Comparison of ENCODE assay signal across 1 cellular context in genomic region chr12:6322969-6323339, GRCh38.
TF ChIP-seq lines count a peak whose summit lies in the region.

No MANE protein-coding gene starts in this region.

TF ChIP-seq in HepG2, 621 proteins besides CTCF, POLR2A, EP300 and RAD21:
- no peak for TF ChIP-seq ATM (IDR thresholded peaks at IDR 0.05; ENCODE audit: borderline replicate concordance)
- no peak for TF ChIP-seq ZNF747 (CRISPR knock-in tag; IDR thresholded peaks at IDR 0.05; ENCODE audit: borderline replicate concordance)
- no peak for TF ChIP-seq ZFX (CRISPR knock-in tag; IDR thresholded peaks at IDR 0.05; ENCODE audit: low read depth)
- no peak for TF ChIP-seq ARID4A (CRISPR knock-in tag; IDR thresholded peaks at IDR 0.05; ENCODE audit: borderline replicate concordance)
- TF ChIP-seq GRHL1 (CRISPR knock-in tag; conservative IDR thresholded peaks at IDR 0.05) = no peak
- no peak for TF ChIP-seq ZNF652 (CRISPR knock-in tag; IDR thresholded peaks at IDR 0.05; ENCODE audit: borderline replicate concordance, low read depth)
- no peak for TF ChIP-seq JDP2 (CRISPR knock-in tag; IDR thresholded peaks at IDR 0.05; ENCODE audit: borderline replicate concordance)
- TF ChIP-seq ZFP36 (IDR thresholded peaks at IDR 0.05; ENCODE audit: borderline replicate concordance, low read depth, low read length, partially characterized antibody) = no peak
- TF ChIP-seq ZBTB49 (CRISPR knock-in tag; IDR thresholded peaks at IDR 0.05; ENCODE audit: borderline replicate concordance) = no peak
- no peak for TF ChIP-seq PLSCR1 (CRISPR knock-in tag; IDR thresholded peaks at IDR 0.05; ENCODE audit: borderline replicate concordance)
- no peak for TF ChIP-seq YEATS4 (CRISPR knock-in tag; IDR thresholded peaks at IDR 0.05; ENCODE audit: borderline replicate concordance)
- no peak for TF ChIP-seq SP1 (IDR thresholded peaks at IDR 0.05)
- TF ChIP-seq SP1 (CRISPR knock-in tag; IDR thresholded peaks at IDR 0.05) = no peak
- no peak for TF ChIP-seq PITX1 (CRISPR knock-in tag; IDR thresholded peaks at IDR 0.05)
- 0 out of 2 replicates have a peak, but pooled peaks have one; percentile 29 for TF ChIP-seq ZNF343 (CRISPR knock-in tag; IDR thresholded peaks at IDR 0.05)
- TF ChIP-seq KMT2A (CRISPR knock-in tag; IDR thresholded peaks at IDR 0.05) = no peak
- 0 out of 2 replicates have a peak, but pooled peaks have one; percentile 22 for TF ChIP-seq HOXA5 (CRISPR knock-in tag; IDR thresholded peaks at IDR 0.05)
- TF ChIP-seq ZNF329 (CRISPR knock-in tag; IDR thresholded peaks at IDR 0.05; ENCODE audit: low read depth) = no peak
- no peak for TF ChIP-seq ETV6 (CRISPR knock-in tag; conservative IDR thresholded peaks at IDR 0.05)
- no peak for TF ChIP-seq SOX13 (IDR thresholded peaks at IDR 0.05)
- TF ChIP-seq SOX13 (CRISPR knock-in tag; conservative IDR thresholded peaks at IDR 0.05 in 1 of 2, IDR thresholded peaks at IDR 0.05 in 1 of 2) = no peak
- TF ChIP-seq ZNF253 (CRISPR knock-in tag; IDR thresholded peaks at IDR 0.05; ENCODE audit: borderline replicate concordance) = no peak
- no peak for TF ChIP-seq ZNF740 (CRISPR knock-in tag; IDR thresholded peaks at IDR 0.05)
- no peak for TF ChIP-seq ZBTB14 (CRISPR knock-in tag; IDR thresholded peaks at IDR 0.05)
- TF ChIP-seq PAXIP1 (CRISPR knock-in tag; conservative IDR thresholded peaks at IDR 0.05) = 0 out of 2 replicates have a peak, but pooled peaks have one; percentile 11
- no peak for TF ChIP-seq ZNF30 (CRISPR knock-in tag; IDR thresholded peaks at IDR 0.05)
- peak; percentile 25 for TF ChIP-seq ASH2L (IDR thresholded peaks at IDR 0.05; ENCODE audit: insufficient read length, low read depth, low read length)
- no peak for TF ChIP-seq ZFP90 (CRISPR knock-in tag; IDR thresholded peaks at IDR 0.05; ENCODE audit: borderline replicate concordance)
- TF ChIP-seq ZNF24 (IDR thresholded peaks at IDR 0.05) = no peak
- peak; percentile 51; the same call in 1 of the 2 replicates for TF ChIP-seq ZNF510 (CRISPR knock-in tag; IDR thresholded peaks at IDR 0.05; ENCODE audit: low read depth)
